2 cellular contexts compared by ENCODE assay signal in the genomic region with DNA sequence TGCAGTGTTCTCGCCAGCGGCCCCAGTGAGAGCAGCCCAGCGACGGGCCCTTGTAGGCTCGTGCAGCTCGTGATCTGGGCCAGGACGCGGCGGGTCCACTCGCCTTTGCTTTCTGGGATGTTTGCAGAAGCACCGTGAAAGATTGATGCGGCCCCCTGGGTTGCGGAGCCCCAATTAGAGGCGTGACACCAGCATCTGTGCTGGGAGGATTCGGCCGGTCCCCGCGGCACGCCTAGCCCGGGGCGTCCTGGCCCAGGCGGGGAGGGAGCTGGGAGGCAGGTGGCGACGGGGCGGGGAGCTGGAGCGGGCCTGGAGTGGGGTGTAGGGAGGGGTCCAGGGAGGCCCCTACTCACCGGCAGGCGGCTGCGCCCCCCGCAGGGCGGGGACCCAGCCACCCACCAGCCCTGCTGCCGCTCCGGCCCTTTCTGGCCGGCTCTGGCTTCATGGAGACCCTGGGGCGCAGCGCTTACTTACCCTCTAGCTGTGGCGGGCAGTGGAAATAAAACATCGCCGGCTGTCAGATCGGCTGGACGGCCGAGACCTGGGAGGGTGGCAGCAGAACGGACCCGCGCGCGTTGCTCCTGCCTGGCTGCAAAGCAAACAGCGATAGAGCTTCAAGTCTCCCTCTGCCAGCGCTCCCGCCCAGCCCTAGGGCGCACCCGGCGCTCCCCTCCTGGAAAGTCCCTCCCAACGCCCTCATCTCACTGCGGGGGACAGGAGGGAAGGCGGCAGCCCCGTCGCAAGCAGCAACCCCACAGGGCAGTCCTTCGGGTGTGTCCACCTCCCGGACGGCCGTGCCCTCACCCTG.
TF ChIP-seq lines count a peak whose summit lies in the region.

No MANE protein-coding gene starts in this region.

TF ChIP-seq in GM23338, 12 proteins besides CTCF, POLR2A, EP300 and RAD21:
- TF ChIP-seq POLR2AphosphoS5 (IDR thresholded peaks at IDR 0.05; ENCODE audit: low read depth), result no peak
- TF ChIP-seq EZH2 (IDR thresholded peaks at IDR 0.05; ENCODE audit: low read depth, unreplicated experiment), result peak; percentile 8
- no peak for TF ChIP-seq STAT1 (IDR thresholded peaks at IDR 0.05; ENCODE audit: unreplicated experiment)
- no peak for TF ChIP-seq ZNF114 (CRISPR knock-in tag; IDR thresholded peaks at IDR 0.05)

TF ChIP-seq in K562, 482 proteins besides CTCF, POLR2A, EP300 and RAD21:
- no peak for TF ChIP-seq MYC (IDR thresholded peaks at IDR 0.05; ENCODE audit: low read depth, low read length)
- no peak for TF ChIP-seq MYC (CRISPR knock-in tag; IDR thresholded peaks at IDR 0.05; ENCODE audit: borderline replicate concordance, low read depth)
- TF ChIP-seq, protein P1, sequence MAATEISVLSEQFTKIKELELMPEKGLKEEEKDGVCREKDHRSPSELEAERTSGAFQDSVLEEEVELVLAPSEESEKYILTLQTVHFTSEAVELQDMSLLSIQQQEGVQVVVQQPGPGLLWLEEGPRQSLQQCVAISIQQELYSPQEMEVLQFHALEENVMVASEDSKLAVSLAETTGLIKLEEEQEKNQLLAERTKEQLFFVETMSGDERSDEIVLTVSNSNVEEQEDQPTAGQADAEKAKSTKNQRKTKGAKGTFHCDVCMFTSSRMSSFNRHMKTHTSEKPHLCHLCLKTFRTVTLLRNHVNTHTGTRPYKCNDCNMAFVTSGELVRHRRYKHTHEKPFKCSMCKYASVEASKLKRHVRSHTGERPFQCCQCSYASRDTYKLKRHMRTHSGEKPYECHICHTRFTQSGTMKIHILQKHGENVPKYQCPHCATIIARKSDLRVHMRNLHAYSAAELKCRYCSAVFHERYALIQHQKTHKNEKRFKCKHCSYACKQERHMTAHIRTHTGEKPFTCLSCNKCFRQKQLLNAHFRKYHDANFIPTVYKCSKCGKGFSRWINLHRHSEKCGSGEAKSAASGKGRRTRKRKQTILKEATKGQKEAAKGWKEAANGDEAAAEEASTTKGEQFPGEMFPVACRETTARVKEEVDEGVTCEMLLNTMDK (IDR thresholded peaks at IDR 0.05; ENCODE audit: borderline replicate concordance, insufficient read depth, low read depth, low read length, poor library complexity, severe bottlenecking), result no peak
- peak; percentile 51 for TF ChIP-seq PCBP1 (IDR thresholded peaks at IDR 0.05; ENCODE audit: low read depth, low read length, poor library complexity, severe bottlenecking)
- no peak for TF ChIP-seq GTF2A2 (tag; IDR thresholded peaks at IDR 0.05)
- TF ChIP-seq C11orf30 (IDR thresholded peaks at IDR 0.05; ENCODE audit: low read depth), result no peak
- 0 out of 2 replicates have a peak, but pooled peaks have one; percentile 53 for TF ChIP-seq EZH2 (IDR thresholded peaks at IDR 0.05; ENCODE audit: borderline replicate concordance, low read depth, low read length)
- TF ChIP-seq NKRF (IDR thresholded peaks at IDR 0.05; ENCODE audit: borderline replicate concordance), result no peak
- TF ChIP-seq, protein P2, sequence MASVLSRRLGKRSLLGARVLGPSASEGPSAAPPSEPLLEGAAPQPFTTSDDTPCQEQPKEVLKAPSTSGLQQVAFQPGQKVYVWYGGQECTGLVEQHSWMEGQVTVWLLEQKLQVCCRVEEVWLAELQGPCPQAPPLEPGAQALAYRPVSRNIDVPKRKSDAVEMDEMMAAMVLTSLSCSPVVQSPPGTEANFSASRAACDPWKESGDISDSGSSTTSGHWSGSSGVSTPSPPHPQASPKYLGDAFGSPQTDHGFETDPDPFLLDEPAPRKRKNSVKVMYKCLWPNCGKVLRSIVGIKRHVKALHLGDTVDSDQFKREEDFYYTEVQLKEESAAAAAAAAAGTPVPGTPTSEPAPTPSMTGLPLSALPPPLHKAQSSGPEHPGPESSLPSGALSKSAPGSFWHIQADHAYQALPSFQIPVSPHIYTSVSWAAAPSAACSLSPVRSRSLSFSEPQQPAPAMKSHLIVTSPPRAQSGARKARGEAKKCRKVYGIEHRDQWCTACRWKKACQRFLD (CRISPR knock-in tag; IDR thresholded peaks at IDR 0.05), result no peak
